ENCODE assay signal across 11 cellular contexts in genomic region chr13:23952796-23953195, GRCh38. TPM values are rescaled to one million over a fixed set of nuclear protein-coding genes. Genes with fewer than 3 reads are reported as not detected.
"Had no signal": no experiment of that assay in that cellular context is flagged by ENCODE, and none has a peak within 500 bp of the region (broad histone marks: within the 10 kb centered on the region; RNA-seq: fewer than 3 reads in every experiment).

No MANE protein-coding gene starts in this region.

- H3K4me1 ChIP-seq: HAP-1 had no signal

- H3K4me3 ChIP-seq: GM23248, GM23338, HAP-1 had no signal

- H3K9ac ChIP-seq: GM23248 had no signal

- DNase-seq: GOT3, H9, HCEC 1CT, HFFc6 had no signal

- H3K27ac ChIP-seq: GM23248 had no signal

- H3K9me3 ChIP-seq: HAP-1 had no signal

- H3K4me2 ChIP-seq: GM23338 had no signal

- ATAC-seq: GM23338, HCT116 had no signal

- H2AFZ ChIP-seq: GM23248, GM23338 had no signal

- H3K36me3 ChIP-seq: HAP-1 had no signal

RNA-seq across cellular contexts. Expression of gene C1QTNF9B, which starts 55.5 kb away (rescaled TPM):
- total RNA-seq: GM23248, H1, H4, H7, H9 had no signal
- polyA plus RNA-seq: GM23248 had no signal
